8 cellular contexts compared by ENCODE assay signal in the genomic region with DNA sequence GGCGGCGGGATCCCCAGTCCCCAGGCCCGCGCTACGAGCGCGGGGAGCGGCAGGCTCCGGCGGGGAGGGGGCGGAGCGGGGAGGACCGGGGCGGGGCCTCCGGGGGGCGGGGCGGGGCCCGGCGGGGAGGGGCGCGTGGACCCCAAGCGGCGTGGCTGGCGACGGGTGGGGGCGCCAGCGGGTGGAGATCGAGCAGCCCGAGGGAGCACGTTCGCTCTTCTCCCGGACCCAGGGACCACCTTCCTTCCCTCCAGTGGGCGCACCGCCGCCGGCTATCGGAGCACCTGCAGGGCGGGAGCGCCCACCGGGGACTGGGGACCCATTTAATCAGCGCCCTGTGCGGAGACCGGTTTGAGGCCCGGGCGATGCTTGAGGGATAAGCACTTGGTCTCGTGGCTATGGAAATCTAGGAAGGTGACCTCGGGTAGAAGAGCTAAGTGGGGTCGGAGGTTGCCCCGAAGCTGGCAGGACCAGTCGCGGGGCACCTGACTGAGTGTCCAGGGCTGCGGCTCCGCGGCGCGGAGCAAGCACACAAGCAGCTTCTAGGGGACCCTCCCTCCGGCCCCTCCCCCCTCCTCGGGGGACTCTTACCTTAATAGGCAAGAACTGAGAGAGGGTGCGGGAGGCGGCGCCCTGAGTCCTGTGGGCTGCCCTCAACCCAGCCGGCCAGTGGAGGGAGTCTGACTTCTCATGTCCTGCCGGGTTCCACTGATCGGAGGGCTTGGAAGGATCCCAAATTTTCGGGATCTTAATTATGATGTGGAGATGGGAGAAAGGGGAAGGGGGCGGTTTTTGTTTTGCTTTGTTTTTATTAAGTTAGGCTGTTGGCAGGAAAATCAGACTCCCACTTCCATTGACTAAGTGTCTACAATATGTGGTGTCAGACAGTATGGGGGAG. TPM values are rescaled to one million over a fixed set of nuclear protein-coding genes. Genes with fewer than 3 reads are reported as not detected.
DNase-seq lines count a peak whose midpoint lies in the region; ATAC-seq and TF ChIP-seq lines count a peak whose summit lies in the region.

A gene (minus strand): TSS at position 61 of the 898 bp plus-strand sequence. CDS start 71 bp downstream, outside the sequence.

- no peaks in the 10 kb centered on the region for H3F3A ChIP-seq in MM.1S (ENCODE audit: insufficient read depth, low read length)

- H3K27ac ChIP-seq in MM.1S (ENCODE audit: low read length) (no peak within 1 kb of the TSS), muscle layer of duodenum (ENCODE audit: low read length) (peak within 1 kb of the TSS; percentile 87)

- no peak for TF ChIP-seq CTCF in MM.1S (IDR thresholded peaks at IDR 0.05; ENCODE audit: low read length)
- TF ChIP-seq CTCF in epithelial cell of proximal tubule (conservative IDR thresholded peaks at IDR 0.05; ENCODE audit: low read depth, low read length): peak; percentile 33

- H3K4me1 ChIP-seq in MM.1S (ENCODE audit: low read length): no peaks in the 10 kb centered on the region
- peaks cover 0 to 20% of the 10 kb centered on the region in 2 donors for H3K4me1 ChIP-seq in muscle layer of duodenum (ENCODE audit: control insufficient read depth in 1 of 2, insufficient read depth in 2 of 2, low read length in 2 of 2)

- H3K9ac ChIP-seq in MM.1S (ENCODE audit: low read length): no peak within 1 kb of the TSS

- no peaks in the 10 kb centered on the region for H3K9me2 ChIP-seq in MM.1S (replicated peaks; ENCODE audit: insufficient read depth, low read length)

- H3K27me3 ChIP-seq in MM.1S (replicated peaks; ENCODE audit: insufficient read depth, low read length) (peaks cover 12% of the 10 kb centered on the region; the same call in 1 of the 2 replicates), muscle layer of duodenum (ENCODE audit: low read depth, low read length) (no peaks in the 10 kb centered on the region)

- peak; percentile 65 for ATAC-seq in stimulated activated naive CD8-positive, alpha-beta T cell treated with anti-CD3 and anti-CD28 coated beads, Interleukin-15, Interleukin-2, amounts not matched to agents 100 U/mL and 50 U/mL, for 24 hours
- no peak for ATAC-seq in GM21515 (IDR thresholded peaks at IDR 0.05; ENCODE audit: unreplicated experiment)

- no peaks in the 10 kb centered on the region for H3K79me2 ChIP-seq in MM.1S (ENCODE audit: low read length)

- no peak within 1 kb of the TSS for H2AFZ ChIP-seq in MM.1S (ENCODE audit: low read length)

- H3K4me3 ChIP-seq in MM.1S (ENCODE audit: low read length) (no peak within 1 kb of the TSS), epithelial cell of proximal tubule (ENCODE audit: low read depth, low read length) (peak within 1 kb of the TSS; percentile 63), muscle layer of duodenum (ENCODE audit: low read depth in 1 of 2, low read length in 2 of 2) (peak within 1 kb of the TSS; percentile 77 to 84)

- no peaks in the 10 kb centered on the region for H4K20me1 ChIP-seq in MM.1S (ENCODE audit: insufficient read depth, low read length)

- H3K4me2 ChIP-seq in MM.1S (ENCODE audit: low read depth, low read length): 0 out of 2 replicates have a peak within 1 kb of the TSS, but pooled peaks have one; percentile 12

- H3K36me3 ChIP-seq in MM.1S (replicated peaks; ENCODE audit: insufficient read depth, low read length) (no peaks in the 10 kb centered on the region), muscle layer of duodenum (ENCODE audit: control insufficient read depth in 1 of 2, insufficient read depth in 2 of 2, low read length in 2 of 2) (no peaks in the 10 kb centered on the region)

- H3K9me3 ChIP-seq in MM.1S (replicated peaks; ENCODE audit: insufficient read depth, low read length) (no peaks in the 10 kb centered on the region), muscle layer of duodenum (ENCODE audit: control insufficient read depth in 1 of 2, low read length in 2 of 2) (no peaks in the 10 kb centered on the region)

- peak; percentile 47 for DNase-seq in CD1c-positive myeloid dendritic cell (ENCODE audit: extremely low spot score)
- DNase-seq in MM.1S: no peak
- DNase-seq in activated CD8-positive, alpha-beta memory T cell treated with anti-CD3 and anti-CD28 coated beads, Interleukin-2, amount 50 U/mL, for 1 hour (ENCODE audit: extremely low read depth): peak; percentile 11
- no peak for DNase-seq in epithelial cell of proximal tubule (ENCODE audit: low read depth)
- peak; percentile 55 for DNase-seq in stimulated activated naive CD8-positive, alpha-beta T cell treated with anti-CD3 and anti-CD28 coated beads, Interleukin-15, Interleukin-2, amounts not matched to agents 100 U/mL and 50 U/mL, for 24 hours
- DNase-seq in NCI-H2196 treated with DMSO at 0.1 percent for 48 hours (lab: John Stamatoyannopoulos, UW; ENCODE audit: unreplicated experiment): no peak

RNA-seq across cellular contexts. Expression of the gene that starts here (rescaled TPM):
- total RNA-seq in epithelial cell of proximal tubule: 4.6 and 5.0 TPM in 2 replicates

Comparison
In these comparisons a context has a peak if more than half of its experiments do, and no peak if none do; other contexts are left out.
1. DNase-seq: peak in CD1c-positive myeloid dendritic cell (single experiment), activated CD8-positive, alpha-beta memory T cell treated with anti-CD3 and anti-CD28 coated beads, Interleukin-2, amount 50 U/mL, for 1 hour (single experiment) and stimulated activated naive CD8-positive, alpha-beta T cell treated with anti-CD3 and anti-CD28 coated beads, Interleukin-15, Interleukin-2, amounts not matched to agents 100 U/mL and 50 U/mL, for 24 hours (single experiment); none in MM.1S (single experiment), epithelial cell of proximal tubule (single experiment) and NCI-H2196 treated with DMSO at 0.1 percent for 48 hours (single experiment).